Comparison of ENCODE assay signal across 2 cellular contexts in the genomic region with DNA sequence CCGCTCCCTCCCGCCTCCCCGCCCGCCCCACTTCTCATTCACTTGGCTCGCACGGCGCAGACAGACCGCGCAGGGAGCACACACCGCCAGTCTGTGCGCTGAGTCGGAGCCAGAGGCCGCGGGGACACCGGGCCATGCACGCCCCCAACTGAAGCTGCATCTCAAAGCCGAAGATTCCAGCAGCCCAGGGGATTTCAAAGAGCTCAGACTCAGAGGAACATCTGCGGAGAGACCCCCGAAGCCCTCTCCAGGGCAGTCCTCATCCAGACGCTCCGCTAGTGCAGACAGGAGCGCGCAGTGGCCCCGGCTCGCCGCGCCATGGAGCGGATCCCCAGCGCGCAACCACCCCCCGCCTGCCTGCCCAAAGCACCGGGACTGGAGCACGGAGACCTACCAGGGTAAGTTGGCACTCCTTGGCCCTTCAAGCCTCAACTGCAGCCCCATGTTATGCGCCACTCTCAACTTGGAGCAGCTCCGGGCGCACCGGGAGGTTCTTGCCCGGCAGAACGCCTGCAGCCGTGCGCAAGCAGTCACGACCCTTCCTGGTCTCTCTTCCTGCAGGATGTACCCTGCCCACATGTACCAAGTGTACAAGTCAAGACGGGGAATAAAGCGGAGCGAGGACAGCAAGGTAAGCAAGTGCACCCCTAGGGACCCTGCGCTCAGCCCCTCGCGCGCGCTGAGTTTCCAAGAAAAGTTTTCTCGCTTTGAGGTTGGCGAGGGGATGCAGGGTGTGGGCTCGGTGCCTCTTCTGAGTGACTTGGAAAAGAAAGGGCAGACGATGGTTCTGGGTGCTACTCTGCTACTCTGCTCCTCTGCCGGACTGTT.
TF ChIP-seq lines count a peak whose summit lies in the region.

A gene (plus strand): TSS at position 37 of the 828 bp plus-strand sequence. CDS start 282 bp downstream, at position 319.

TF ChIP-seq in HEK293, 187 proteins besides CTCF, POLR2A, EP300 and RAD21 (continued from another document and continues in another):
- TF ChIP-seq, protein P1, sequence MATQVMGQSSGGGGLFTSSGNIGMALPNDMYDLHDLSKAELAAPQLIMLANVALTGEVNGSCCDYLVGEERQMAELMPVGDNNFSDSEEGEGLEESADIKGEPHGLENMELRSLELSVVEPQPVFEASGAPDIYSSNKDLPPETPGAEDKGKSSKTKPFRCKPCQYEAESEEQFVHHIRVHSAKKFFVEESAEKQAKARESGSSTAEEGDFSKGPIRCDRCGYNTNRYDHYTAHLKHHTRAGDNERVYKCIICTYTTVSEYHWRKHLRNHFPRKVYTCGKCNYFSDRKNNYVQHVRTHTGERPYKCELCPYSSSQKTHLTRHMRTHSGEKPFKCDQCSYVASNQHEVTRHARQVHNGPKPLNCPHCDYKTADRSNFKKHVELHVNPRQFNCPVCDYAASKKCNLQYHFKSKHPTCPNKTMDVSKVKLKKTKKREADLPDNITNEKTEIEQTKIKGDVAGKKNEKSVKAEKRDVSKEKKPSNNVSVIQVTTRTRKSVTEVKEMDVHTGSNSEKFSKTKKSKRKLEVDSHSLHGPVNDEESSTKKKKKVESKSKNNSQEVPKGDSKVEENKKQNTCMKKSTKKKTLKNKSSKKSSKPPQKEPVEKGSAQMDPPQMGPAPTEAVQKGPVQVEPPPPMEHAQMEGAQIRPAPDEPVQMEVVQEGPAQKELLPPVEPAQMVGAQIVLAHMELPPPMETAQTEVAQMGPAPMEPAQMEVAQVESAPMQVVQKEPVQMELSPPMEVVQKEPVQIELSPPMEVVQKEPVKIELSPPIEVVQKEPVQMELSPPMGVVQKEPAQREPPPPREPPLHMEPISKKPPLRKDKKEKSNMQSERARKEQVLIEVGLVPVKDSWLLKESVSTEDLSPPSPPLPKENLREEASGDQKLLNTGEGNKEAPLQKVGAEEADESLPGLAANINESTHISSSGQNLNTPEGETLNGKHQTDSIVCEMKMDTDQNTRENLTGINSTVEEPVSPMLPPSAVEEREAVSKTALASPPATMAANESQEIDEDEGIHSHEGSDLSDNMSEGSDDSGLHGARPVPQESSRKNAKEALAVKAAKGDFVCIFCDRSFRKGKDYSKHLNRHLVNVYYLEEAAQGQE (tag by site-specific recombination; IDR thresholded peaks at IDR 0.05): 0 out of 2 replicates have a peak, but pooled peaks have one; percentile 15
- TF ChIP-seq, protein P2, sequence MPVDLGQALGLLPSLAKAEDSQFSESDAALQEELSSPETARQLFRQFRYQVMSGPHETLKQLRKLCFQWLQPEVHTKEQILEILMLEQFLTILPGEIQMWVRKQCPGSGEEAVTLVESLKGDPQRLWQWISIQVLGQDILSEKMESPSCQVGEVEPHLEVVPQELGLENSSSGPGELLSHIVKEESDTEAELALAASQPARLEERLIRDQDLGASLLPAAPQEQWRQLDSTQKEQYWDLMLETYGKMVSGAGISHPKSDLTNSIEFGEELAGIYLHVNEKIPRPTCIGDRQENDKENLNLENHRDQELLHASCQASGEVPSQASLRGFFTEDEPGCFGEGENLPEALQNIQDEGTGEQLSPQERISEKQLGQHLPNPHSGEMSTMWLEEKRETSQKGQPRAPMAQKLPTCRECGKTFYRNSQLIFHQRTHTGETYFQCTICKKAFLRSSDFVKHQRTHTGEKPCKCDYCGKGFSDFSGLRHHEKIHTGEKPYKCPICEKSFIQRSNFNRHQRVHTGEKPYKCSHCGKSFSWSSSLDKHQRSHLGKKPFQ (tag by site-specific recombination; IDR thresholded peaks at IDR 0.05): peak; percentile 15; the same call in 1 of the 2 replicates
- TF ChIP-seq ZNF548 (tag by site-specific recombination; IDR thresholded peaks at IDR 0.05) (no peak), ZNF596 (tag by site-specific recombination; IDR thresholded peaks at IDR 0.05) (no peak), ZNF660 (tag by site-specific recombination; IDR thresholded peaks at IDR 0.05) (no peak; the same call in 1 of the 2 replicates), SP7 (tag by site-specific recombination; IDR thresholded peaks at IDR 0.05) (0 out of 2 replicates have a peak, but pooled peaks have one; percentile 14), ZNF48 (tag by site-specific recombination; IDR thresholded peaks at IDR 0.05) (no peak), ZNF510 (tag by site-specific recombination; IDR thresholded peaks at IDR 0.05; ENCODE audit: insufficient replicate concordance) (no peak), ZNF843 (tag by site-specific recombination; IDR thresholded peaks at IDR 0.05) (no peak), ZNF133 (tag by site-specific recombination; IDR thresholded peaks at IDR 0.05) (0 out of 2 replicates have a peak, but pooled peaks have one; percentile 16), GLIS2 (tag by site-specific recombination; IDR thresholded peaks at IDR 0.05) (peak; percentile 93), ZNF366 (tag by site-specific recombination; conservative IDR thresholded peaks at IDR 0.05) (no peak), ZNF341 (tag by site-specific recombination; IDR thresholded peaks at IDR 0.05; ENCODE audit: low read depth) (peak; percentile 23; the same call in 1 of the 2 replicates)
- TF ChIP-seq, protein P3, sequence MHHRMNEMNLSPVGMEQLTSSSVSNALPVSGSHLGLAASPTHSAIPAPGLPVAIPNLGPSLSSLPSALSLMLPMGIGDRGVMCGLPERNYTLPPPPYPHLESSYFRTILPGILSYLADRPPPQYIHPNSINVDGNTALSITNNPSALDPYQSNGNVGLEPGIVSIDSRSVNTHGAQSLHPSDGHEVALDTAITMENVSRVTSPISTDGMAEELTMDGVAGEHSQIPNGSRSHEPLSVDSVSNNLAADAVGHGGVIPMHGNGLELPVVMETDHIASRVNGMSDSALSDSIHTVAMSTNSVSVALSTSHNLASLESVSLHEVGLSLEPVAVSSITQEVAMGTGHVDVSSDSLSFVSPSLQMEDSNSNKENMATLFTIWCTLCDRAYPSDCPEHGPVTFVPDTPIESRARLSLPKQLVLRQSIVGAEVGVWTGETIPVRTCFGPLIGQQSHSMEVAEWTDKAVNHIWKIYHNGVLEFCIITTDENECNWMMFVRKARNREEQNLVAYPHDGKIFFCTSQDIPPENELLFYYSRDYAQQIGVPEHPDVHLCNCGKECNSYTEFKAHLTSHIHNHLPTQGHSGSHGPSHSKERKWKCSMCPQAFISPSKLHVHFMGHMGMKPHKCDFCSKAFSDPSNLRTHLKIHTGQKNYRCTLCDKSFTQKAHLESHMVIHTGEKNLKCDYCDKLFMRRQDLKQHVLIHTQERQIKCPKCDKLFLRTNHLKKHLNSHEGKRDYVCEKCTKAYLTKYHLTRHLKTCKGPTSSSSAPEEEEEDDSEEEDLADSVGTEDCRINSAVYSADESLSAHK (tag by site-specific recombination; IDR thresholded peaks at IDR 0.05): peak; percentile 8; the same call in 1 of the 2 replicates
- TF ChIP-seq, protein P4, sequence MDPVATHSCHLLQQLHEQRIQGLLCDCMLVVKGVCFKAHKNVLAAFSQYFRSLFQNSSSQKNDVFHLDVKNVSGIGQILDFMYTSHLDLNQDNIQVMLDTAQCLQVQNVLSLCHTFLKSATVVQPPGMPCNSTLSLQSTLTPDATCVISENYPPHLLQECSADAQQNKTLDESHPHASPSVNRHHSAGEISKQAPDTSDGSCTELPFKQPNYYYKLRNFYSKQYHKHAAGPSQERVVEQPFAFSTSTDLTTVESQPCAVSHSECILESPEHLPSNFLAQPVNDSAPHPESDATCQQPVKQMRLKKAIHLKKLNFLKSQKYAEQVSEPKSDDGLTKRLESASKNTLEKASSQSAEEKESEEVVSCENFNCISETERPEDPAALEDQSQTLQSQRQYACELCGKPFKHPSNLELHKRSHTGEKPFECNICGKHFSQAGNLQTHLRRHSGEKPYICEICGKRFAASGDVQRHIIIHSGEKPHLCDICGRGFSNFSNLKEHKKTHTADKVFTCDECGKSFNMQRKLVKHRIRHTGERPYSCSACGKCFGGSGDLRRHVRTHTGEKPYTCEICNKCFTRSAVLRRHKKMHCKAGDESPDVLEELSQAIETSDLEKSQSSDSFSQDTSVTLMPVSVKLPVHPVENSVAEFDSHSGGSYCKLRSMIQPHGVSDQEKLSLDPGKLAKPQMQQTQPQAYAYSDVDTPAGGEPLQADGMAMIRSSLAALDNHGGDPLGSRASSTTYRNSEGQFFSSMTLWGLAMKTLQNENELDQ (tag by site-specific recombination; IDR thresholded peaks at IDR 0.05; ENCODE audit: low read depth): no peak

TF ChIP-seq in liver, 16 proteins besides CTCF, POLR2A, EP300 and RAD21 (continued from another document):
- TF ChIP-seq, protein P5, sequence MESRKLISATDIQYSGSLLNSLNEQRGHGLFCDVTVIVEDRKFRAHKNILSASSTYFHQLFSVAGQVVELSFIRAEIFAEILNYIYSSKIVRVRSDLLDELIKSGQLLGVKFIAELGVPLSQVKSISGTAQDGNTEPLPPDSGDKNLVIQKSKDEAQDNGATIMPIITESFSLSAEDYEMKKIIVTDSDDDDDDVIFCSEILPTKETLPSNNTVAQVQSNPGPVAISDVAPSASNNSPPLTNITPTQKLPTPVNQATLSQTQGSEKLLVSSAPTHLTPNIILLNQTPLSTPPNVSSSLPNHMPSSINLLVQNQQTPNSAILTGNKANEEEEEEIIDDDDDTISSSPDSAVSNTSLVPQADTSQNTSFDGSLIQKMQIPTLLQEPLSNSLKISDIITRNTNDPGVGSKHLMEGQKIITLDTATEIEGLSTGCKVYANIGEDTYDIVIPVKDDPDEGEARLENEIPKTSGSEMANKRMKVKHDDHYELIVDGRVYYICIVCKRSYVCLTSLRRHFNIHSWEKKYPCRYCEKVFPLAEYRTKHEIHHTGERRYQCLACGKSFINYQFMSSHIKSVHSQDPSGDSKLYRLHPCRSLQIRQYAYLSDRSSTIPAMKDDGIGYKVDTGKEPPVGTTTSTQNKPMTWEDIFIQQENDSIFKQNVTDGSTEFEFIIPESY (IDR thresholded peaks at IDR 0.05): no peak
- TF ChIP-seq JUND (IDR thresholded peaks at IDR 0.05) (no peak), FOXA2 (IDR thresholded peaks at IDR 0.05) (no peak), YY1 (IDR thresholded peaks at IDR 0.05) (peak; percentile 31)
- TF ChIP-seq, protein P1 (IDR thresholded peaks at IDR 0.05): peak; percentile 89
